1 cellular context compared by ENCODE assay signal in genomic region chr3:122918576-122919290, GRCh38.
TF ChIP-seq lines count a peak whose summit lies in the region.

No MANE protein-coding gene starts in this region.

TF ChIP-seq in SK-N-SH treated with all-trans-retinoic acid at 6 μM for 48 hours, 23 proteins besides CTCF, POLR2A, EP300 and RAD21 (continued from another document):
- no peak for TF ChIP-seq TCF4 (CRISPR knock-in tag; IDR thresholded peaks at IDR 0.05; ENCODE audit: borderline replicate concordance)
- TF ChIP-seq CSDC2 (CRISPR knock-in tag; IDR thresholded peaks at IDR 0.05) = no peak
- TF ChIP-seq ISL1 (CRISPR knock-in tag; IDR thresholded peaks at IDR 0.05) = no peak
